ENCODE assay signal across 17 cellular contexts in genomic region chr3:102741105-102741504, GRCh38.
DNase-seq lines count a peak whose midpoint lies in the region; ATAC-seq and TF ChIP-seq lines count a peak whose summit lies in the region.
"Had no signal": no experiment of that assay in that cellular context is flagged by ENCODE, and none has a peak within 500 bp of the region (broad histone marks: within the 10 kb centered on the region; RNA-seq: fewer than 3 reads in every experiment).

No MANE protein-coding gene starts in this region.

- no peaks in the 10 kb centered on the region for H3K9me3 ChIP-seq in WERI-Rb-1 (ENCODE audit: severe bottlenecking)
- H3K9me3 ChIP-seq in neural progenitor cell (ENCODE audit: low read depth), result no peaks in the 10 kb centered on the region
- H3K9me3 ChIP-seq: Peyer's patch, upper lobe of left lung had no signal

- no peaks in the 10 kb centered on the region for H3K4me1 ChIP-seq in neural progenitor cell
- H3K4me1 ChIP-seq: Peyer's patch, upper lobe of left lung had no signal

- TF ChIP-seq CTCF in WERI-Rb-1 (IDR thresholded peaks at IDR 0.05; ENCODE audit: low read depth, low read length) (peak; percentile 49; the same call in 1 of the 2 replicates), neural progenitor cell (IDR thresholded peaks at IDR 0.05) (peak; percentile 36), chondrocyte (IDR thresholded peaks at IDR 0.05) (no peak)

- H3K27ac Mint-ChIP-seq in neural progenitor cell (no peak overlapping the region), chondrocyte (ENCODE audit: unreplicated experiment) (no peak overlapping the region)
- H3K27ac Mint-ChIP-seq: brain; memory B cell; T-helper 2 cell treated with Interferon-gamma antibody and Interleukin-4, amounts not matched to agents 5 μg/mL and 100 μg/mL, for 36 hours had no signal

- H3K27me3 ChIP-seq in WERI-Rb-1 (ENCODE audit: insufficient read depth, low read depth, severe bottlenecking) (no peaks in the 10 kb centered on the region), neural progenitor cell (no peaks in the 10 kb centered on the region)
- H3K27me3 ChIP-seq: Peyer's patch, upper lobe of left lung had no signal

- H3K27me3 Mint-ChIP-seq in neural progenitor cell (ENCODE audit: insufficient read depth, low read depth) (no peaks in the 10 kb centered on the region), chondrocyte (ENCODE audit: low read depth) (peaks cover 2% of the 10 kb centered on the region)

- ATAC-seq in HG03342 (IDR thresholded peaks at IDR 0.05; ENCODE audit: unreplicated experiment), result no peak
- ATAC-seq: K562 had no signal

- H3F3A ChIP-seq in neural progenitor cell (ENCODE audit: low read depth), result no peaks in the 10 kb centered on the region

- no peak overlapping the region for H3K4me2 ChIP-seq in neural progenitor cell

- H3K9me3 Mint-ChIP-seq in neural progenitor cell, result no peaks in the 10 kb centered on the region
- no peaks in the 10 kb centered on the region for H3K9me3 Mint-ChIP-seq in chondrocyte (ENCODE audit: low read depth)
- H3K9me3 Mint-ChIP-seq: brain; memory B cell; T-helper 2 cell treated with Interferon-gamma antibody and Interleukin-4, amounts not matched to agents 5 μg/mL and 100 μg/mL, for 36 hours had no signal

- in situ Hi-C loops in KBM-7 (cut with MboI; ENCODE audit: low pct_unique_long_range_greater_than_20kb, low sequenced_read_pairs), result no loop called here

- no peak overlapping the region for H2AFZ ChIP-seq in neural progenitor cell (replicated peaks)

- DNase-seq in DMS 273 (lab: John Stamatoyannopoulos, UW; ENCODE audit: unreplicated experiment), result peak; percentile 14
- DNase-seq in DMS 273 treated with DMSO at 0.1 percent for 48 hours (lab: John Stamatoyannopoulos, UW), result no peak
- peak; percentile 7 for DNase-seq in KBM-7
- DNase-seq in WERI-Rb-1, result peak; percentile 30
- DNase-seq in neural progenitor cell (ENCODE audit: low spot score), result peak; percentile 6
- DNase-seq in AG08396 (ENCODE audit: low spot score), result no peak
- DNase-seq in chondrocyte (ENCODE audit: low spot score), result no peak
- DNase-seq: activated CD4-positive, alpha-beta T cell treated with anti-CD3 and anti-CD28 coated beads, Interleukin-2, amount 50 U/mL, for 4 hours; activated effector memory CD4-positive, alpha-beta T cell treated with Interleukin-2 at 50 U/mL for 16 hours; NCI-H2107; Peyer's patch; upper lobe of left lung had no signal

- H3K36me3 ChIP-seq in WERI-Rb-1, result no peaks in the 10 kb centered on the region
- H3K36me3 ChIP-seq in neural progenitor cell, result no peaks in the 10 kb centered on the region
- H3K36me3 ChIP-seq: Peyer's patch, upper lobe of left lung had no signal

- no peaks in the 10 kb centered on the region for H4K20me1 ChIP-seq in neural progenitor cell (ENCODE audit: low read depth)

- no peaks in the 10 kb centered on the region for H3K79me2 ChIP-seq in neural progenitor cell (ENCODE audit: low read depth)

- H3K27ac ChIP-seq in WERI-Rb-1 (no peak overlapping the region), neural progenitor cell (no peak overlapping the region)
- H3K27ac ChIP-seq: Peyer's patch, upper lobe of left lung had no signal

- H3K9ac ChIP-seq in neural progenitor cell, result no peak overlapping the region

- H3K4me3 Mint-ChIP-seq in neural progenitor cell (no peak overlapping the region), chondrocyte (ENCODE audit: unreplicated experiment) (no peak overlapping the region)
- H3K4me3 Mint-ChIP-seq: brain; memory B cell; T-helper 2 cell treated with Interferon-gamma antibody and Interleukin-4, amounts not matched to agents 5 μg/mL and 100 μg/mL, for 36 hours had no signal

- no peaks in the 10 kb centered on the region for H3K4me1 Mint-ChIP-seq in neural progenitor cell
- no peaks in the 10 kb centered on the region for H3K4me1 Mint-ChIP-seq in chondrocyte (ENCODE audit: low read depth)
- H3K4me1 Mint-ChIP-seq: brain, memory B cell had no signal

- H3K4me3 ChIP-seq in WERI-Rb-1 (ENCODE audit: low read depth, low read length) (no peak overlapping the region), neural progenitor cell (no peak overlapping the region)
- H3K4me3 ChIP-seq: K562, Peyer's patch, upper lobe of left lung had no signal

- no peaks in the 10 kb centered on the region for H3K36me3 Mint-ChIP-seq in neural progenitor cell
- H3K36me3 Mint-ChIP-seq in chondrocyte (ENCODE audit: low read depth), result no peaks in the 10 kb centered on the region
- H3K36me3 Mint-ChIP-seq: brain, memory B cell had no signal

Comparison
In these comparisons a context has a peak if more than half of its experiments do, and no peak if none do; other contexts are left out.
1. DNase-seq: peak in DMS 273 (single experiment), KBM-7 (single experiment), WERI-Rb-1 (single experiment) and neural progenitor cell (single experiment); none in DMS 273 treated with DMSO at 0.1 percent for 48 hours (single experiment), AG08396 (single experiment) and chondrocyte (single experiment).